In the genomic region with DNA sequence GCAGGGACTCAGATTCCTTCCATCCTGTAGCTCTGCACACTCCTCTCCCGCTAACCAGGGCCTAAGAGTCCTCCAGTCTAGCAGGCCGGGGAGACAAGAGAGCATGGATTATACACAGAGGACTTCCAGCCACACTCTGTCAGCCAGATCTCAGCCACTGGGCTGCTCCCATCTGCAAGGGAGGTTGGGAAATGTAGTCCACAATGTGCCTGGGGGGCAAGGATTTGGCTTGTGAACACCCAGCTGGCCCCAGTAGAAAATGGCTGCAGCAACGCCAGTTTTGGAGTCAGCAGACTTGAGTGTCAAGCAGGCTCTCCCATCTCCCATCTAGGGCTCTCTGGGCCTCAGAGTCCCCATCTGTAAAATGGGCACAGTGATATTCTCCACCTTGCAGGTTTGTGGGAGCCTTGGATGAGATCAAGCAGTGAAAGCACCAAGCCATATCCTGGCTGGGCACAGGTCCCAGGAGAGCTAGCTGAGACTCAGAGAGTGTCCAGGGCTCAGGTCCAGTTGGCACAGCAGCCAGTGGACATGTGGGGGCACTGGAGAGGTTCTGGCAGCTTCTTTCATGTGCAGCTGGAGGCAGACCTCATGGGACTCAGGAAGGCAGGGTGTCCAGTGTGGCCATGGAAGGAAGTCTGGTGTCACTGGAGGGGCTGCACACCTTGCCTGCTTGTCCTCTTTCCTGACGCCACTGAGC, we compare ENCODE assay signal across 21 cellular contexts. TPM values are rescaled to one million over a fixed set of nuclear protein-coding genes. Genes with fewer than 3 reads are reported as not detected.
A peak's percentile ranks its signal among the peaks of the same experiment; 100 is the strongest.
DNase-seq lines count a peak whose midpoint lies in the region; ATAC-seq and TF ChIP-seq lines count a peak whose summit lies in the region.
"Had no signal": no experiment of that assay in that cellular context is flagged by ENCODE, and none has a peak within 500 bp of the region (broad histone marks: within the 10 kb centered on the region; RNA-seq: fewer than 3 reads in every experiment).

No MANE protein-coding gene starts in this region.

- no peaks in the 10 kb centered on the region for H3K9me3 ChIP-seq in aorta (ENCODE audit: control insufficient read depth, low read length)
- H3K9me3 ChIP-seq: BE2C had no signal

- no peaks in the 10 kb centered on the region for H3K36me3 ChIP-seq in aorta (ENCODE audit: control insufficient read depth in 1 of 2, insufficient read depth in 2 of 2, low read length in 1 of 2)
- H3K36me3 ChIP-seq: BE2C had no signal

- peaks cover 32 to 49% of the 10 kb centered on the region in 2 donors for H3K27me3 Mint-ChIP-seq in natural killer cell (ENCODE audit: low read depth in 2 of 2)

- H3K27ac ChIP-seq in aorta (ENCODE audit: low read depth in 1 of 2, low read length in 2 of 2), result no peak overlapping the region
- H3K27ac ChIP-seq: 22Rv1, epithelial cell of prostate, foreskin keratinocyte had no signal

- TF ChIP-seq CTCF in natural killer cell (IDR thresholded peaks at IDR 0.05), result no peak

- H3K9me3 Mint-ChIP-seq in natural killer cell, result no peaks in the 10 kb centered on the region

- H3K4me1 Mint-ChIP-seq in natural killer cell, result no peaks in the 10 kb centered on the region
- H3K4me1 Mint-ChIP-seq: naive thymus-derived CD4-positive, alpha-beta T cell had no signal

- 53 to 80% methylated on average over 4 of the region's 4 CpGs for WGBS in aorta, 2 donors

- no peak overlapping the region for H3K4me3 Mint-ChIP-seq in natural killer cell
- H3K4me3 Mint-ChIP-seq: naive thymus-derived CD4-positive, alpha-beta T cell had no signal

- intact Hi-C loops in left cardiac atrium (cut with DNase I) (no loop called here), left ventricle myocardium superior (cut with micrococcal nuclease) (no loop called here), natural killer cell (cut with micrococcal nuclease) (no loop called here), aorta (cut with DNase I) (no loop called here)

- ATAC-seq in left cardiac atrium (peak; percentile 19 to 38), left ventricle myocardium superior (no peak), natural killer cell (no peak), aorta (ENCODE audit: low FRiP score) (no peak), GM18519 (IDR thresholded peaks at IDR 0.05; ENCODE audit: low FRiP score, unreplicated experiment) (no peak)
- ATAC-seq: foreskin keratinocyte; naive thymus-derived CD4-positive, alpha-beta T cell had no signal

- H3K4me3 ChIP-seq in aorta (ENCODE audit: low read length in 2 of 2), result no peak overlapping the region

- H3K4me1 ChIP-seq in aorta (ENCODE audit: control insufficient read depth in 1 of 2, insufficient read depth in 2 of 2, low read length in 2 of 2), result no peaks in the 10 kb centered on the region
- H3K4me1 ChIP-seq: BE2C, foreskin keratinocyte had no signal

- DNase-seq in DMS 273 (lab: John Stamatoyannopoulos, UW; ENCODE audit: unreplicated experiment) (peak; percentile 21), DMS 273 treated with DMSO at 0.1 percent for 48 hours (lab: John Stamatoyannopoulos, UW) (no peak), left cardiac atrium (no peak), left ventricle myocardium superior (no peak), natural killer cell (peak; percentile 8), aorta (peak; percentile 16 to 47), SKM-1 treated with dmso at 0.1 percent for 144 hours (lab: John Stamatoyannopoulos, UW; ENCODE audit: unreplicated experiment) (no peak)
- DNase-seq: activated CD4-positive, alpha-beta T cell treated with anti-CD3 and anti-CD28 coated beads, Interleukin-2, amount 50 U/mL, for 1 hour; activated T-cell treated with anti-CD3 and anti-CD28 coated beads for 4 hours; BE2C; foreskin keratinocyte; mesenchymal stem cell; NCI-H446 treated with DMSO at 0.1 percent for 48 hours; stimulated activated CD4-positive, alpha-beta T cell treated with anti-CD3 and anti-CD28 coated beads, Interleukin-4, amount 100 ng/mL, for 4 hours had no signal

- no peaks in the 10 kb centered on the region for H3K36me3 Mint-ChIP-seq in natural killer cell
- H3K36me3 Mint-ChIP-seq: naive thymus-derived CD4-positive, alpha-beta T cell had no signal

- no peak overlapping the region for H3K27ac Mint-ChIP-seq in natural killer cell
- H3K27ac Mint-ChIP-seq: naive thymus-derived CD4-positive, alpha-beta T cell; progenitor cell of endocrine pancreas had no signal

- no peaks in the 10 kb centered on the region for H3K27me3 ChIP-seq in aorta (ENCODE audit: control insufficient read depth in 1 of 2, insufficient read depth in 2 of 2, low read length in 1 of 2)
- H3K27me3 ChIP-seq: BE2C had no signal

RNA-seq across cellular contexts. Expression of a gene that starts 14.6 kb away (rescaled TPM):
- total RNA-seq in left cardiac atrium (not detected), left ventricle myocardium superior (not detected), natural killer cell (not detected), aorta (not detected)
- not detected for polyA plus RNA-seq in aorta
- total RNA-seq: dermis microvascular lymphatic vessel endothelial cell; foreskin keratinocyte; kidney epithelial cell; naive thymus-derived CD4-positive, alpha-beta T cell had no signal
- polyA plus RNA-seq: naive thymus-derived CD4-positive, alpha-beta T cell had no signal

Comparison
In these comparisons a context has a peak if more than half of its experiments do, and no peak if none do; other contexts are left out.
1. DNase-seq: peak in DMS 273 (single experiment), natural killer cell (single experiment) and aorta (2 of 2); none in DMS 273 treated with DMSO at 0.1 percent for 48 hours (single experiment), left cardiac atrium (single experiment), left ventricle myocardium superior (single experiment) and SKM-1 treated with dmso at 0.1 percent for 144 hours (single experiment).
2. ATAC-seq: peak in left cardiac atrium (2 of 2); none in left ventricle myocardium superior (single experiment), natural killer cell (0 of 3), aorta (single experiment) and GM18519 (single experiment).